Comparison of ENCODE assay signal across 8 cellular contexts in the genomic region with DNA sequence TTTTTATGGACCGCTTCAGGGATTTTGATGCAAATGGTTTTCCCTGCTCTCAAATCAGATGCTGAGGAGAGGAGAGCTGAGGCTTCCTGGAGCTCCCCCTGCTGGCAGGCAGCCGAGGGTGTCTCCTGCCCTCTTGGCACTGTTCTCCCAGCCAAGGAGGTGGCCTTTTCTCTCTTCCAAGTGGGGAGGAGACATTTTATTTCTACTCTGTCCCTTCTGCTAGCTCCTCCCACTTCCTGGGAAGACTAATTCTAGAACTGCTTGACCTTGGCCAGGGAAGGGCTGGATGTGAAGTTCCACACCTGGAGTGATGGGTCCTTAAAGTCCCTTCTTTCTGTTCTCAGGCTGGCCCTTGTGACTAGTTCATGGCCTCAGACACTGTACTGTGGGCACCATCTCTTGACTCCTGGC. TPM values are rescaled to one million over a fixed set of nuclear protein-coding genes. Genes with fewer than 3 reads are reported as not detected.
A peak's percentile ranks its signal among the peaks of the same experiment; 100 is the strongest.
DNase-seq lines count a peak whose midpoint lies in the region; ATAC-seq, FAIRE-seq and TF ChIP-seq lines count a peak whose summit lies in the region.

No MANE protein-coding gene starts in this region.

- peak overlapping the region; percentile 37 for H3K4me3 ChIP-seq in fibroblast of the aortic adventitia (ENCODE audit: low read depth, low read length)

- ATAC-seq in stimulated activated naive CD8-positive, alpha-beta T cell treated with anti-CD3 and anti-CD28 coated beads, Interleukin-15, amount 100 ng/mL, for 72 hours, result no peak
- no peak for ATAC-seq in GM18498 (IDR thresholded peaks at IDR 0.05; ENCODE audit: unreplicated experiment)

- H3K4me1 Mint-ChIP-seq in neural crest cell, result peaks cover 80% of the 10 kb centered on the region
- peaks cover 55% of the 10 kb centered on the region for H3K4me1 Mint-ChIP-seq in stimulated activated naive CD8-positive, alpha-beta T cell treated with anti-CD3 and anti-CD28 coated beads, Interleukin-15, amount 100 ng/mL, for 72 hours

- H3K4me3 Mint-ChIP-seq in neural crest cell, result peak overlapping the region; percentile 84
- no peak overlapping the region for H3K4me3 Mint-ChIP-seq in stimulated activated naive CD8-positive, alpha-beta T cell treated with anti-CD3 and anti-CD28 coated beads, Interleukin-15, amount 100 ng/mL, for 72 hours

- H3K9me3 Mint-ChIP-seq in neural crest cell, result no peaks in the 10 kb centered on the region
- no peaks in the 10 kb centered on the region for H3K9me3 Mint-ChIP-seq in stimulated activated naive CD8-positive, alpha-beta T cell treated with anti-CD3 and anti-CD28 coated beads, Interleukin-15, amount 100 ng/mL, for 72 hours

- H3K36me3 Mint-ChIP-seq in neural crest cell (ENCODE audit: low read depth), result peaks cover 5% of the 10 kb centered on the region

- peak; percentile 85 for FAIRE-seq in RCC 7860 (lab: Jason Lieb, UNC)

- H3K27me3 Mint-ChIP-seq in neural crest cell (ENCODE audit: low read depth), result peaks cover 4% of the 10 kb centered on the region
- H3K27me3 Mint-ChIP-seq in stimulated activated naive CD8-positive, alpha-beta T cell treated with anti-CD3 and anti-CD28 coated beads, Interleukin-15, amount 100 ng/mL, for 72 hours, result no peaks in the 10 kb centered on the region

- DNase-seq in COLO829 (ENCODE audit: low spot score) (peak; percentile 98), HT-29 (ENCODE audit: low spot score) (peak; percentile 87), RCC 7860 (ENCODE audit: low spot score) (peak; percentile 91), fibroblast of the aortic adventitia (ENCODE audit: low read depth) (peak; percentile 96), neural crest cell (ENCODE audit: low read depth, low spot score) (peak; percentile 83)
- peak; percentile 60 for DNase-seq in activated T-helper 9 cell treated with anti-CD3 and anti-CD28 coated beads, Interleukin-2, amount 50 U/mL, for 16 hours (ENCODE audit: low read depth)
- DNase-seq in stimulated activated naive CD8-positive, alpha-beta T cell treated with anti-CD3 and anti-CD28 coated beads, Interleukin-15, amount 100 ng/mL, for 72 hours, result peak; percentile 61 to 66

- H3K27ac Mint-ChIP-seq in neural crest cell (ENCODE audit: unreplicated experiment), result no peak overlapping the region
- peak overlapping the region in 1 of 2 donors; percentile 42 for H3K27ac Mint-ChIP-seq in stimulated activated naive CD8-positive, alpha-beta T cell treated with anti-CD3 and anti-CD28 coated beads, Interleukin-15, amount 100 ng/mL, for 72 hours

- TF ChIP-seq CTCF in fibroblast of the aortic adventitia (IDR thresholded peaks at IDR 0.05; ENCODE audit: insufficient read depth, low read length) (peak; percentile 94), neural crest cell (conservative IDR thresholded peaks at IDR 0.05) (peak; percentile 92)

RNA-seq across cellular contexts. Expression of a gene that starts 31.8 kb away (rescaled TPM):
- 206 and 210 TPM in 2 replicates for total RNA-seq in HT-29 (2014; rRNA removed; shearing (Covaris generic))
- total RNA-seq in fibroblast of the aortic adventitia (ENCODE audit: low replicate concordance) (48.2 and 91.5 TPM in 2 replicates), neural crest cell (136 and 144 TPM in 2 replicates)

RNA-seq across cellular contexts. Expression of a gene that starts 32.4 kb away (rescaled TPM):
- 37.4 and 43.7 TPM in 2 replicates for total RNA-seq in HT-29 (2014; rRNA removed; shearing (Covaris generic))
- 21.3 and 66.0 TPM in 2 replicates for total RNA-seq in fibroblast of the aortic adventitia (ENCODE audit: low replicate concordance)
- 24.9 and 26.0 TPM in 2 replicates for total RNA-seq in neural crest cell

RNA-seq across cellular contexts. Expression of a gene that starts 35.0 kb away (rescaled TPM):
- 68.5 and 77.2 TPM in 2 replicates for total RNA-seq in HT-29 (2014; rRNA removed; shearing (Covaris generic))
- 28.0 and 42.0 TPM in 2 replicates for total RNA-seq in fibroblast of the aortic adventitia (ENCODE audit: low replicate concordance)
- total RNA-seq in neural crest cell, result 19.1 and 19.9 TPM in 2 replicates
